Comparison of ENCODE assay signal across 8 cellular contexts in the genomic region with DNA sequence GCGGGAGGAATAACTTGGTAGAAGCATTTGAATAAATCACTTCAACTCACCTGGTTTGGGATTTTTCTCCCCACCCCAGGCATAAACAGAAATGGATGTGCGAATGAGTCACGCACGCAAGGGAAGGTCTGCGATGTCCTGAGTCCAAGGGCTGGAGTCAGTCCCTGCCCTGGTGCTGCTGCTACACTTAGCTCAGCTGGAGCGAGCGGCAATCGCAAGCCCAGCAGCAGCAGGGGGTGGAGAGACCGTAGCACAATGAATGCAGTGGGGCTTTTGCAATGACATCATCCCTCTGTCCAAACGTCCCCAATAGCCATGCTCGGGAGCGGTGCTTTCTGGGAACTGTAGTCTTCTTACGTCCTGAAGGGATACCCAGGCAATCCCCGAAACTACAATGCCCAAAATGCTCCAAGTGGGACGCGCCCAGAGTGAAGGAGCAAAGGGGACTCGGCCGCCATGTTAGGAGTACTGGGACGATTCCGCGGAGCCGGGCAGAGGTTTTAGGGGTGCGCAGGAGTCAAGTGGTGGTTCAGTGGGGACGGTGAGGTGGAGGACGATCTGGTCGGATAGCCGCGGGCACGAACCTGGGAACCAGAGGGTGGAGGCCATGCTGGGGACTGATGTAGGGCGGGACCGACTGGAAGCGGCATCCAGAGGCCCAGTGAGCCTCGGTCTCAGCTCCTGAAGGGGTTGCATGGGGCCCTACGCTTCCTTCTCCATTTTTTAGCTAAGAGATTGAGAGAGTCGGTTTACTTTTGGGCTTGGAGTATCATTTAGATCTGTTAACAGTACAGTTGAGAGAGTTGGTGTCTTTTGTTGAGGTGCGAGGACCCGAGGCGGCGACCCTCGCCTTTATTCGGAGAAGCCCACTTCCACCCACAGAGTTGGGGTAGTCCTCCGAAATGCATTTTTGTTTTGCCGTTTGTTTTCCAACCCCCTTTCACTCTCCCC.
DNase-seq lines count a peak whose midpoint lies in the region; ATAC-seq, FAIRE-seq and TF ChIP-seq lines count a peak whose summit lies in the region.

A gene with protein sequence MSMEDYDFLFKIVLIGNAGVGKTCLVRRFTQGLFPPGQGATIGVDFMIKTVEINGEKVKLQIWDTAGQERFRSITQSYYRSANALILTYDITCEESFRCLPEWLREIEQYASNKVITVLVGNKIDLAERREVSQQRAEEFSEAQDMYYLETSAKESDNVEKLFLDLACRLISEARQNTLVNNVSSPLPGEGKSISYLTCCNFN (minus strand): TSS at position 257 of the 951 bp plus-strand sequence. CDS start 74,581 bp downstream, outside the sequence.

- DNase-seq in ELF-1 (ENCODE audit: low read depth, low spot score) (peak; percentile 99), H54 (ENCODE audit: insufficient read length, low spot score) (peak; percentile 96), LoVo (ENCODE audit: low spot score) (peak; percentile 98), RWPE1 (ENCODE audit: low spot score) (peak; percentile 99), fibroblast of the conjunctiva (ENCODE audit: low read depth) (peak; percentile 100), nephron progenitor cell (peak; percentile 90)
- peak; percentile 86 for DNase-seq in activated T-helper 9 cell treated with anti-CD3 and anti-CD28 coated beads, Interleukin-2, amount 50 U/mL, for 16 hours (ENCODE audit: low read depth)
- peak; percentile 89 to 96 for DNase-seq in stimulated activated naive CD8-positive, alpha-beta T cell treated with anti-CD3 and anti-CD28 coated beads, Interleukin-15, amount 100 ng/mL, for 72 hours

- POLR2A ChIA-PET in RWPE1 (lab: Yijun Ruan, JAX; ENCODE audit: low non-redundant PET): interaction anchor here (0.5 to 1.0 kb wide), 4 partner anchors 11 to 162 kb away, joined by 3 to 4 read pairs (median 3); a partner anchor contains a TSS

- FAIRE-seq in H54 (lab: Jason Lieb, UNC): peak; percentile 99

- CTCF ChIA-PET in RWPE1 (lab: Yijun Ruan, JAX): no interaction called here

- H3K27ac ChIP-seq in RWPE1: peak within 1 kb of the TSS; percentile 97

- H3K4me1 Mint-ChIP-seq in nephron progenitor cell: peaks cover 4% of the 10 kb centered on the region
- H3K4me1 Mint-ChIP-seq in stimulated activated naive CD8-positive, alpha-beta T cell treated with anti-CD3 and anti-CD28 coated beads, Interleukin-15, amount 100 ng/mL, for 72 hours: peaks cover 57% of the 10 kb centered on the region

- peak; percentile 79 for TF ChIP-seq POLR2A in H54 (IDR thresholded peaks at IDR 0.05; ENCODE audit: low read depth, low read length)

- peaks cover 22% of the 10 kb centered on the region for H3K36me3 Mint-ChIP-seq in nephron progenitor cell (ENCODE audit: low read depth)

- H3K4me3 Mint-ChIP-seq in nephron progenitor cell: no peak within 1 kb of the TSS
- H3K4me3 Mint-ChIP-seq in stimulated activated naive CD8-positive, alpha-beta T cell treated with anti-CD3 and anti-CD28 coated beads, Interleukin-15, amount 100 ng/mL, for 72 hours: no peak within 1 kb of the TSS

- peak; percentile 98 for ATAC-seq in stimulated activated naive CD8-positive, alpha-beta T cell treated with anti-CD3 and anti-CD28 coated beads, Interleukin-15, amount 100 ng/mL, for 72 hours

- no peaks in the 10 kb centered on the region for H3K27me3 Mint-ChIP-seq in nephron progenitor cell (ENCODE audit: low read depth, poor library complexity)
- H3K27me3 Mint-ChIP-seq in stimulated activated naive CD8-positive, alpha-beta T cell treated with anti-CD3 and anti-CD28 coated beads, Interleukin-15, amount 100 ng/mL, for 72 hours: no peaks in the 10 kb centered on the region

- H3K27ac Mint-ChIP-seq in nephron progenitor cell: no peak within 1 kb of the TSS
- H3K27ac Mint-ChIP-seq in stimulated activated naive CD8-positive, alpha-beta T cell treated with anti-CD3 and anti-CD28 coated beads, Interleukin-15, amount 100 ng/mL, for 72 hours: no peak within 1 kb of the TSS

- TF ChIP-seq CTCF in RWPE1 (conservative IDR thresholded peaks at IDR 0.05; ENCODE audit: low read depth) (no peak), nephron progenitor cell (IDR thresholded peaks at IDR 0.05) (no peak)

- H3K9me3 Mint-ChIP-seq in nephron progenitor cell: no peaks in the 10 kb centered on the region
- H3K9me3 Mint-ChIP-seq in stimulated activated naive CD8-positive, alpha-beta T cell treated with anti-CD3 and anti-CD28 coated beads, Interleukin-15, amount 100 ng/mL, for 72 hours: no peaks in the 10 kb centered on the region

Comparison
In these comparisons a context has a peak if more than half of its experiments do, and no peak if none do; other contexts are left out.
1. Peak in every context shown above with its lines: DNase-seq, ATAC-seq and H3K27ac ChIP-seq.